Comparison of ENCODE assay signal across 11 cellular contexts in genomic region chr7:7971308-7972040, GRCh38. TPM values are rescaled to one million over a fixed set of nuclear protein-coding genes. Genes with fewer than 3 reads are reported as not detected.
DNase-seq lines count a peak whose midpoint lies in the region; ATAC-seq lines count a peak whose summit lies in the region.
"Had no signal": no experiment of that assay in that cellular context is flagged by ENCODE, and none has a peak within 500 bp of the region (broad histone marks: within the 10 kb centered on the region; RNA-seq: fewer than 3 reads in every experiment).

No MANE protein-coding gene starts in this region.

- H4K20me1 ChIP-seq in BLaER1 treated with 17β-estradiol and CSF1 and Interleukin-3, amounts not matched to agents 10 nM and 100 nM: peaks cover 0 to 19% (median 0%) of the 10 kb centered on the region in 11 experiments; a peak in 4 of 22 replicates

- peaks cover 28 to 43% (median 35%) of the 10 kb centered on the region in 10 experiments for H3K4me1 ChIP-seq in BLaER1 treated with 17β-estradiol and CSF1 and Interleukin-3, amounts not matched to agents 10 nM and 100 nM
- H3K4me1 ChIP-seq in HUES6 (ENCODE audit: control insufficient read depth, insufficient read depth, low read length): peaks cover 32% of the 10 kb centered on the region
- H3K4me1 ChIP-seq in naive thymus-derived CD4-positive, alpha-beta T cell (ENCODE audit: control insufficient read depth in 2 of 2, insufficient read depth in 2 of 2, low read length in 2 of 2): peaks cover 32 to 34% of the 10 kb centered on the region in 2 donors

- no peaks in the 10 kb centered on the region for H3K36me3 ChIP-seq in BLaER1 treated with 17β-estradiol and CSF1 and Interleukin-3, amounts not matched to agents 10 nM and 100 nM
- no peaks in the 10 kb centered on the region for H3K36me3 ChIP-seq in HUES6 (ENCODE audit: control insufficient read depth, insufficient read depth, low read length)
- peaks cover 0 to 6% (median 0%) of the 10 kb centered on the region in 3 experiments for H3K36me3 ChIP-seq in naive thymus-derived CD4-positive, alpha-beta T cell (ENCODE audit: control insufficient read depth in 2 of 3, insufficient read depth in 3 of 3, low read length in 3 of 3)

- peaks cover 0 to 1% (median 0%) of the 10 kb centered on the region in 5 donors for H3K36me3 Mint-ChIP-seq in naive thymus-derived CD4-positive, alpha-beta T cell

- CTCF ChIA-PET in naive thymus-derived CD4-positive, alpha-beta T cell (lab: Charles Lee): no interaction called here

- no peak for ATAC-seq in naive thymus-derived CD4-positive, alpha-beta T cell
- no peak for ATAC-seq in HG03025 (IDR thresholded peaks at IDR 0.05; ENCODE audit: low FRiP score, unreplicated experiment)

- intact Hi-C loops in naive thymus-derived CD4-positive, alpha-beta T cell (cut with micrococcal nuclease): loop anchor here (2.0 to 5.0 kb wide), 6 partner anchors 17 to 714 kb away; no protein-coding TSS in a partner anchor

- H3K4me1 Mint-ChIP-seq in naive thymus-derived CD4-positive, alpha-beta T cell: peaks cover 22 to 44% (median 40%) of the 10 kb centered on the region in 7 donors

- H3K4me3 Mint-ChIP-seq in naive thymus-derived CD4-positive, alpha-beta T cell: no peak overlapping the region
- H3K4me3 Mint-ChIP-seq: activated T-cell treated with anti-CD3 and anti-CD28 coated beads, Interleukin-2, amount 50 U/mL, for 24 hours; T-helper 1 cell treated with Interleukin-12 subunit alpha and Interleukin-12 subunit beta and Interleukin-4 antibody, amounts not matched to agents 30 μg/mL and 1 μg/mL, for 36 hours had no signal

- peak overlapping the region in 6 of 11 experiments; percentile 64 to 94 (median 90); a peak in 10 of 22 replicates for H3K9ac ChIP-seq in BLaER1 treated with 17β-estradiol and CSF1 and Interleukin-3, amounts not matched to agents 10 nM and 100 nM
- peak overlapping the region; percentile 12 for H3K9ac ChIP-seq in HUES6 (ENCODE audit: low read length)

- no peaks in the 10 kb centered on the region for H3K9me3 Mint-ChIP-seq in naive thymus-derived CD4-positive, alpha-beta T cell
- H3K9me3 Mint-ChIP-seq: activated T-cell treated with anti-CD3 and anti-CD28 coated beads, Interleukin-2, amount 50 U/mL, for 24 hours; T-helper 1 cell treated with Interleukin-12 subunit alpha and Interleukin-12 subunit beta and Interleukin-4 antibody, amounts not matched to agents 30 μg/mL and 1 μg/mL, for 36 hours had no signal

- POLR2A ChIA-PET in naive thymus-derived CD4-positive, alpha-beta T cell (lab: Charles Lee): interaction anchor here (1.2 to 5.2 kb wide), 12 partner anchors 7 to 403 kb away, joined by 3 to 43 read pairs (median 9); no protein-coding TSS in a partner anchor

- peak overlapping the region in 6 of 10 experiments; percentile 85 to 98 (median 92); a peak in 9 of 20 replicates for H3K4me3 ChIP-seq in BLaER1 treated with 17β-estradiol and CSF1 and Interleukin-3, amounts not matched to agents 10 nM and 100 nM
- peak overlapping the region; percentile 77 for H3K4me3 ChIP-seq in HUES6 (ENCODE audit: low read depth, low read length)
- H3K4me3 ChIP-seq in naive thymus-derived CD4-positive, alpha-beta T cell (ENCODE audit: low read length): peak overlapping the region; percentile 66

- H3K27me3 ChIP-seq in BLaER1 treated with 17β-estradiol and CSF1 and Interleukin-3, amounts not matched to agents 10 nM and 100 nM: no peaks in the 10 kb centered on the region
- H3K27me3 ChIP-seq in HUES6 (ENCODE audit: control insufficient read depth, insufficient read depth, low read length): no peaks in the 10 kb centered on the region
- no peaks in the 10 kb centered on the region for H3K27me3 ChIP-seq in naive thymus-derived CD4-positive, alpha-beta T cell (ENCODE audit: control insufficient read depth in 2 of 2, insufficient read depth in 2 of 2, low read length in 2 of 2)

- no peaks in the 10 kb centered on the region for H3K27me3 Mint-ChIP-seq in naive thymus-derived CD4-positive, alpha-beta T cell
- H3K27me3 Mint-ChIP-seq: activated T-cell treated with anti-CD3 and anti-CD28 coated beads, Interleukin-2, amount 50 U/mL, for 24 hours had no signal

- no peaks in the 10 kb centered on the region for H3K9me3 ChIP-seq in BLaER1 treated with 17β-estradiol and CSF1 and Interleukin-3, amounts not matched to agents 10 nM and 100 nM (replicated peaks in 1 of 11)
- H3K9me3 ChIP-seq in HUES6 (ENCODE audit: control insufficient read depth, insufficient read depth, low read depth, low read length): no peaks in the 10 kb centered on the region
- H3K9me3 ChIP-seq in naive thymus-derived CD4-positive, alpha-beta T cell (ENCODE audit: control insufficient read depth in 2 of 3, low read length in 3 of 3): no peaks in the 10 kb centered on the region

- H3K27ac Mint-ChIP-seq in naive thymus-derived CD4-positive, alpha-beta T cell: no peak overlapping the region
- H3K27ac Mint-ChIP-seq: activated T-cell treated with anti-CD3 and anti-CD28 coated beads, Interleukin-2, amount 50 U/mL, for 24 hours; T-helper 1 cell treated with Interleukin-12 subunit alpha and Interleukin-12 subunit beta and Interleukin-4 antibody, amounts not matched to agents 30 μg/mL and 1 μg/mL, for 36 hours had no signal

- no peak overlapping the region for H3K27ac ChIP-seq in BLaER1 treated with 17β-estradiol and CSF1 and Interleukin-3, amounts not matched to agents 10 nM and 100 nM
- H3K27ac ChIP-seq in HUES6 (ENCODE audit: low read depth, low read length) (no peak overlapping the region), caudate nucleus (ENCODE audit: low read depth, low read length) (peak overlapping the region; percentile 32)
- H3K27ac ChIP-seq in naive thymus-derived CD4-positive, alpha-beta T cell (ENCODE audit: low read depth, low read length): peak overlapping the region; percentile 34

- DNase-seq in caudate nucleus (lab: John Stamatoyannopoulos, UW) (peak in 2 of 61 donors; percentile 12 to 25), NCI-H526 (lab: John Stamatoyannopoulos, UW) (no peak), HT-29 (ENCODE audit: low spot score) (no peak), NCI-H2171 (lab: John Stamatoyannopoulos, UW) (no peak)
- no peak for DNase-seq in naive thymus-derived CD4-positive, alpha-beta T cell
- DNase-seq: activated T-cell treated with anti-CD3 and anti-CD28 coated beads, Interleukin-2, amount 50 U/mL, for 24 hours; NCI-H2029 had no signal

- H3K4me2 ChIP-seq in BLaER1 treated with 17β-estradiol and CSF1 and Interleukin-3, amounts not matched to agents 10 nM and 100 nM: peak overlapping the region; percentile 75 to 93 (median 91)

RNA-seq across cellular contexts. Expression of gene GLCCI1, which starts 2.9 kb away (rescaled TPM):
- 10 to 100 TPM; 24.9 to 43.1 (median 35.4) TPM for total RNA-seq in naive thymus-derived CD4-positive, alpha-beta T cell
- 10 to 100 TPM in 1 of 2 donors, 1 to 10 TPM in 1; 6.9 to 12.7 TPM for polyA plus RNA-seq in naive thymus-derived CD4-positive, alpha-beta T cell
- 3.8 and 4.0 TPM in 2 replicates for total RNA-seq in HT-29 (2014; rRNA removed; shearing (Covaris generic))

Comparison
In these comparisons a context has a peak if more than half of its experiments do, and no peak if none do; other contexts are left out.
1. H3K27ac ChIP-seq: peak in caudate nucleus (single experiment) and naive thymus-derived CD4-positive, alpha-beta T cell (single experiment); none in BLaER1 treated with 17β-estradiol and CSF1 and Interleukin-3, amounts not matched to agents 10 nM and 100 nM (0 of 11) and HUES6 (single experiment).
2. Peak in every context shown above with its lines, with median percentiles within 50 percentile points of each other: H3K4me3 ChIP-seq.